ENCODE assay signal across 6 cellular contexts in the genomic region with DNA sequence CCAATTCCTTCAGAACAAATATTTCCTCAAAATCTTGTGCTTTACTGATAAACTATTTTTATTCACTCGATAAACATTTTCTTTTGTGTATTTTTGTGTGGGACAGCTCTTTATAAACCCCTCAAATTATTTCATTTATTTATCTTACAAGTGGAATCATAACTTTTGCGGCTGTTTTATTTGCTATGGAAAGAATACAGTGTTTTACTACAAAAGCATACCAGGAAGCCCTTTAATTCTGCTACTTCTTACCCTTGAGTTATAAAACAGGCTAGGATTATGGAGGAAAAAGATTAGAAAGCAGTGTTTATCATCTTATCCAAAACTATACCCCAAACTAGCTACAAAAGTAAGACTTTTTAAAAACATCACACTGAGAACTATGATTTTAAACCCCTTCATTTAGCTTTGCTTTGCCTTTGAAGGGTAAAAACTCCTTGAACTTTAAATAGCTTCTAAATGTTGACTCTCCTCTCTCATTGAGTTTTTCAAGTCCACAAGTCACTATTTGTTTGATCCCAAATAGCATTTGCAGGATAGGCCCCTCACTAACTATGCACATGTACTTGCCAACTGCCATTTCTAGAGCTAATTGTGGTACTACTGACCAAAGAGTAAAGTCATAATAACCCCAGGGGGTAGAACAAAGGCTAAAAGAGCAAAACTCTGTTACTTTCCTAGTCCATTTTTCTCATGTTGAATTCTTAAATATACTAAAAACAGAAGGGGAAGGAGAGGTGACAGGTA. TPM values are rescaled to one million over a fixed set of nuclear protein-coding genes. Genes with fewer than 3 reads are reported as not detected.
"Had no signal": no experiment of that assay in that cellular context is flagged by ENCODE, and none has a peak within 500 bp of the region (broad histone marks: within the 10 kb centered on the region; RNA-seq: fewer than 3 reads in every experiment).

No MANE protein-coding gene starts in this region.

- H3K4me2 ChIP-seq: GM23338 had no signal

- H3K4me1 Mint-ChIP-seq: GM23338, H9, IgD-negative memory B cell had no signal

- H3K27ac Mint-ChIP-seq: GM23338, H9, IgD-negative memory B cell had no signal

- H3K27ac ChIP-seq: HL-60 had no signal

- H3K4me3 Mint-ChIP-seq: GM23338, H9, IgD-negative memory B cell had no signal

- H3K4me3 ChIP-seq: GM23338 had no signal

- DNase-seq: H9, HCEC 1CT had no signal

- H2AFZ ChIP-seq: GM23338 had no signal

- ATAC-seq: GM23338, HepG2 had no signal

RNA-seq across cellular contexts. Expression of gene SGMS2, which starts 45.8 kb away (rescaled TPM):
- polyA plus RNA-seq: IgD-negative memory B cell had no signal
